Comparison of ENCODE assay signal across 9 cellular contexts in genomic region chr22:22297790-22298653, GRCh38. TPM values are rescaled to one million over a fixed set of nuclear protein-coding genes. Genes with fewer than 3 reads are reported as not detected.
DNase-seq lines count a peak whose midpoint lies in the region; ATAC-seq, FAIRE-seq and TF ChIP-seq lines count a peak whose summit lies in the region.
"Not testable (repeated sequence)": the region's sequence is repeated elsewhere in the genome, so short reads cannot be mapped to it uniquely, and the experiment has no call there.
"Had no signal": no experiment of that assay in that cellular context is flagged by ENCODE, and none has a peak within 500 bp of the region (broad histone marks: within the 10 kb centered on the region; RNA-seq: fewer than 3 reads in every experiment).

No MANE protein-coding gene starts in this region.

- peak overlapping the region; percentile 83 to 93 (median 83) for H3K27ac Mint-ChIP-seq in IgD-negative memory B cell

- H3K4me1 Mint-ChIP-seq in IgD-negative memory B cell = peaks cover 14 to 25% (median 15%) of the 10 kb centered on the region in 3 donors
- peaks cover 24% of the 10 kb centered on the region for H3K4me1 Mint-ChIP-seq in activated T-cell treated with anti-CD3 and anti-CD28 coated beads, Interleukin-2, amount 50 U/mL, for 4 hours (ENCODE audit: low read depth)

- H3K36me3 Mint-ChIP-seq in IgD-negative memory B cell; activated T-cell treated with anti-CD3 and anti-CD28 coated beads, Interleukin-2, amount 50 U/mL, for 4 hours (ENCODE audit: insufficient read depth): not testable (repeated sequence)

- H3K9me3 Mint-ChIP-seq in IgD-negative memory B cell; activated T-cell treated with anti-CD3 and anti-CD28 coated beads, Interleukin-2, amount 50 U/mL, for 4 hours: not testable (repeated sequence)

- not testable (repeated sequence) for H3K27me3 Mint-ChIP-seq in IgD-negative memory B cell; activated T-cell treated with anti-CD3 and anti-CD28 coated beads, Interleukin-2, amount 50 U/mL, for 4 hours (ENCODE audit: low read depth)

- DNase-seq in RCC 7860 (ENCODE audit: low spot score) = peak; percentile 17
- DNase-seq in activated T-cell treated with anti-CD3 and anti-CD28 coated beads, Interleukin-2, amount 50 U/mL, for 4 hours = peak; percentile 62
- DNase-seq in epithelial cell of proximal tubule (ENCODE audit: low read depth) = not testable (repeated sequence)
- peak; percentile 7 for DNase-seq in middle frontal gyrus (ENCODE audit: extremely low spot score, low spot score)
- DNase-seq in stimulated activated CD4-positive, alpha-beta T cell treated with anti-CD3 and anti-CD28 coated beads, TNF-alpha, amount 100 ng/mL, for 48 hours (ENCODE audit: low read depth in 3 of 3) = peak; percentile 46 to 59 (median 54)

- peak overlapping the region; percentile 81 to 97 (median 93) for H3K4me3 Mint-ChIP-seq in IgD-negative memory B cell
- peak overlapping the region; percentile 87 for H3K4me3 Mint-ChIP-seq in activated T-cell treated with anti-CD3 and anti-CD28 coated beads, Interleukin-2, amount 50 U/mL, for 4 hours

- peak; percentile 32 for TF ChIP-seq CTCF in epithelial cell of proximal tubule (conservative IDR thresholded peaks at IDR 0.05; ENCODE audit: low read depth, low read length)

- not testable (repeated sequence) for H3K4me1 ChIP-seq in BLaER1 treated with 17β-estradiol and CSF1 and Interleukin-3, amounts not matched to agents 10 nM and 100 nM

- H3K9me3 ChIP-seq in BLaER1 treated with 17β-estradiol and CSF1 and Interleukin-3, amounts not matched to agents 10 nM and 100 nM (replicated peaks in 1 of 11) = not testable (repeated sequence)

- H3K27me3 ChIP-seq in BLaER1 treated with 17β-estradiol and CSF1 and Interleukin-3, amounts not matched to agents 10 nM and 100 nM = not testable (repeated sequence)

- H3K36me3 ChIP-seq in BLaER1 treated with 17β-estradiol and CSF1 and Interleukin-3, amounts not matched to agents 10 nM and 100 nM = peaks cover 0 to 14% (median 7%) of the 10 kb centered on the region in 11 experiments; a peak in 7 of 22 replicates

- not testable (repeated sequence) for FAIRE-seq in RCC 7860 (lab: Jason Lieb, UNC)

- H3K9ac ChIP-seq in BLaER1 treated with 17β-estradiol and CSF1 and Interleukin-3, amounts not matched to agents 10 nM and 100 nM = peak overlapping the region; percentile 81 to 93 (median 86)

- peak overlapping the region; percentile 71 to 84 (median 77) for H3K4me2 ChIP-seq in BLaER1 treated with 17β-estradiol and CSF1 and Interleukin-3, amounts not matched to agents 10 nM and 100 nM

- H3K4me3 ChIP-seq in BLaER1 treated with 17β-estradiol and CSF1 and Interleukin-3, amounts not matched to agents 10 nM and 100 nM = peak overlapping the region; percentile 79 to 88 (median 84)
- peak overlapping the region; percentile 78 for H3K4me3 ChIP-seq in epithelial cell of proximal tubule (ENCODE audit: low read depth, low read length)

- peak overlapping the region; percentile 73 to 84 (median 81) for H3K27ac ChIP-seq in BLaER1 treated with 17β-estradiol and CSF1 and Interleukin-3, amounts not matched to agents 10 nM and 100 nM

- peaks cover 0 to 50% (median 18%) of the 10 kb centered on the region in 11 experiments; a peak in 15 of 22 replicates for H4K20me1 ChIP-seq in BLaER1 treated with 17β-estradiol and CSF1 and Interleukin-3, amounts not matched to agents 10 nM and 100 nM

- ATAC-seq in GM21367 (IDR thresholded peaks at IDR 0.05; ENCODE audit: unreplicated experiment) = peak; percentile 84
- ATAC-seq in activated T-cell treated with anti-CD3 and anti-CD28 coated beads, Interleukin-2, amount 50 U/mL, for 4 hours = peak; percentile 99

RNA-seq across cellular contexts. Expression of gene VPREB1, which starts 53.4 kb away (rescaled TPM):
- polyA plus RNA-seq in IgD-negative memory B cell = 1.4 TPM
- not detected for total RNA-seq in activated T-cell treated with anti-CD3 and anti-CD28 coated beads, Interleukin-2, amount 50 U/mL, for 4 hours
- total RNA-seq in epithelial cell of proximal tubule = not detected in 2 replicates
- total RNA-seq: cerebellum had no signal
